Comparison of ENCODE assay signal across 28 cellular contexts in the genomic region with DNA sequence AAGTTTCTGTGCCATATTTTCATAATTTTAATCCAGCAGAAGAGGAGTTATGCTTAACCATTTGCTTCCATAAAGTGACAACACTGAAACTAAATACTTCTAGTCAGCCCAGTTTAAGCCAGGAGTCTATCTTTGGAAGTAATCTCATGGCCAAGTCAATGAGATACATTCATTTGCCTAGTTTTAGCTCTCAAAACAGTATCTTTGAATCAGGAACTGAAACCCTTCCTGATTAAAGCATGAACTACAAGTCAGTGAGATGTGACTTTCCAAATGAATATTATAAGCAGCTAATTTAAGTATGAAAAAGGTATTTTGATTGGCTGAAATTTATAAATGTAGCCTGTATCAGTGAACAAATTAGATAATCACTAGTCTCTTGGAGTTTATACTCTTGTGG.
A peak's percentile ranks its signal among the peaks of the same experiment; 100 is the strongest.
DNase-seq lines count a peak whose midpoint lies in the region; ATAC-seq, FAIRE-seq and TF ChIP-seq lines count a peak whose summit lies in the region.
"Had no signal": no experiment of that assay in that cellular context is flagged by ENCODE, and none has a peak within 500 bp of the region (broad histone marks: within the 10 kb centered on the region; RNA-seq: fewer than 3 reads in every experiment).

No MANE protein-coding gene starts in this region.

- CTCF ChIA-PET in activated CD4-positive, alpha-beta memory T cell treated with anti-CD3 and anti-CD28 coated beads for 36 hours (lab: Charles Lee) = no interaction called here

- peak; percentile 69 for ATAC-seq in GM19351 (IDR thresholded peaks at IDR 0.05; ENCODE audit: unreplicated experiment)
- ATAC-seq in HG02884 (IDR thresholded peaks at IDR 0.05; ENCODE audit: unreplicated experiment) = peak; percentile 87
- ATAC-seq: foreskin keratinocyte; natural killer cell; stimulated activated memory B cell treated with anti-CD40 and anti-IgM and Interleukin-4, amounts not matched to agents 10 μg/mL and 1 μg/mL and 100 μg/mL, for 72 hours had no signal

- TF ChIP-seq CTCF in GM13976 (IDR thresholded peaks at IDR 0.05; ENCODE audit: borderline replicate concordance, control extremely low read depth, extremely low read depth, insufficient read depth, missing control alignments) = no peak

- POLR2A ChIA-PET in activated CD4-positive, alpha-beta memory T cell treated with anti-CD3 and anti-CD28 coated beads for 36 hours (lab: Charles Lee) = no interaction called here

- H3K36me3 Mint-ChIP-seq in activated CD4-positive, alpha-beta memory T cell treated with anti-CD3 and anti-CD28 coated beads for 36 hours = no peaks in the 10 kb centered on the region
- H3K36me3 Mint-ChIP-seq: CD4-positive, alpha-beta memory T cell; natural killer cell; stimulated activated memory B cell treated with anti-CD40 and anti-IgM and Interleukin-4, amounts not matched to agents 10 μg/mL and 1 μg/mL and 100 μg/mL, for 72 hours had no signal

- DNase-seq in GM13976 (ENCODE audit: low spot score) = peak; percentile 6
- peak; percentile 5 for DNase-seq in NAMALWA (ENCODE audit: low spot score)
- no peak for DNase-seq in activated T-cell treated with anti-CD3 and anti-CD28 coated beads, Interleukin-2, amount 50 U/mL, for 1 hour
- DNase-seq in RCC 7860 (ENCODE audit: low spot score) = no peak
- no peak for DNase-seq in activated CD4-positive, alpha-beta memory T cell treated with anti-CD3 and anti-CD28 coated beads for 36 hours
- no peak for DNase-seq in NOMO-1 treated with dmso at 0.1 percent for 144 hours (lab: John Stamatoyannopoulos, UW; ENCODE audit: unreplicated experiment)
- DNase-seq: activated CD4-positive, CD25-positive, alpha-beta regulatory T cell treated with anti-CD3 and anti-CD28 coated beads, Interleukin-2, amount 50 U/mL, for 72 hours; activated naive CD4-positive, alpha-beta T cell; activated T-cell treated with anti-CD3 and anti-CD28 coated beads, Interleukin-2, amount 50 U/mL, for 48 hours; adrenal gland; AML-193; brain microvascular endothelial cell; CD4-positive, alpha-beta memory T cell; DMS 273 treated with DMSO at 0.1 percent for 48 hours; effector memory CD4-positive, alpha-beta T cell; foreskin keratinocyte; Karpas-422; left ventricle myocardium inferior; natural killer cell; NCI-H1694 treated with DMSO at 0.1 percent for 48 hours; NCI-H2171 treated with DMSO at 0.1 percent for 48 hours; NCI-H526 treated with DMSO at 0.1 percent for 48 hours; SJCRH30; stimulated activated CD4-positive, alpha-beta T cell treated with anti-CD3 and anti-CD28 coated beads, Interleukin-2, amount 100 ng/mL, for 48 hours; T-helper 1 cell had no signal

- in situ Hi-C loops in GM13976 (cut with MboI; ENCODE audit: low sequenced_read_pairs, unreplicated experiment) = no loop called here

- no peak overlapping the region for H3K27ac Mint-ChIP-seq in activated CD4-positive, alpha-beta memory T cell treated with anti-CD3 and anti-CD28 coated beads for 36 hours
- H3K27ac Mint-ChIP-seq: CD4-positive, alpha-beta memory T cell; natural killer cell; stimulated activated memory B cell treated with anti-CD40 and anti-IgM and Interleukin-4, amounts not matched to agents 10 μg/mL and 1 μg/mL and 100 μg/mL, for 72 hours had no signal

- no peak for FAIRE-seq in RCC 7860 (lab: Jason Lieb, UNC)

- no peak overlapping the region for H3K4me3 Mint-ChIP-seq in activated CD4-positive, alpha-beta memory T cell treated with anti-CD3 and anti-CD28 coated beads for 36 hours
- H3K4me3 Mint-ChIP-seq: CD4-positive, alpha-beta memory T cell; natural killer cell; stimulated activated memory B cell treated with anti-CD40 and anti-IgM and Interleukin-4, amounts not matched to agents 10 μg/mL and 1 μg/mL and 100 μg/mL, for 72 hours had no signal

- no peaks in the 10 kb centered on the region for H3K4me1 Mint-ChIP-seq in activated CD4-positive, alpha-beta memory T cell treated with anti-CD3 and anti-CD28 coated beads for 36 hours (ENCODE audit: low read depth)
- H3K4me1 Mint-ChIP-seq: CD4-positive, alpha-beta memory T cell; natural killer cell; stimulated activated memory B cell treated with anti-CD40 and anti-IgM and Interleukin-4, amounts not matched to agents 10 μg/mL and 1 μg/mL and 100 μg/mL, for 72 hours had no signal

- H3K27me3 Mint-ChIP-seq in activated CD4-positive, alpha-beta memory T cell treated with anti-CD3 and anti-CD28 coated beads for 36 hours = no peaks in the 10 kb centered on the region
- H3K27me3 Mint-ChIP-seq: CD4-positive, alpha-beta memory T cell; stimulated activated memory B cell treated with anti-CD40 and anti-IgM and Interleukin-4, amounts not matched to agents 10 μg/mL and 1 μg/mL and 100 μg/mL, for 72 hours had no signal

- no peaks in the 10 kb centered on the region for H3K9me3 Mint-ChIP-seq in activated CD4-positive, alpha-beta memory T cell treated with anti-CD3 and anti-CD28 coated beads for 36 hours
- H3K9me3 Mint-ChIP-seq: CD4-positive, alpha-beta memory T cell; stimulated activated memory B cell treated with anti-CD40 and anti-IgM and Interleukin-4, amounts not matched to agents 10 μg/mL and 1 μg/mL and 100 μg/mL, for 72 hours had no signal

- intact Hi-C loops in activated CD4-positive, alpha-beta memory T cell treated with anti-CD3 and anti-CD28 coated beads for 36 hours (cut with micrococcal nuclease) = no loop called here

Comparison
In these comparisons a context has a peak if more than half of its experiments do, and no peak if none do; other contexts are left out.
1. DNase-seq: peak in GM13976 (single experiment) and NAMALWA (single experiment); none in activated T-cell treated with anti-CD3 and anti-CD28 coated beads, Interleukin-2, amount 50 U/mL, for 1 hour (single experiment), RCC 7860 (single experiment), activated CD4-positive, alpha-beta memory T cell treated with anti-CD3 and anti-CD28 coated beads for 36 hours (single experiment) and NOMO-1 treated with dmso at 0.1 percent for 144 hours (single experiment).